ENCODE assay signal across 31 cellular contexts in the genomic region with DNA sequence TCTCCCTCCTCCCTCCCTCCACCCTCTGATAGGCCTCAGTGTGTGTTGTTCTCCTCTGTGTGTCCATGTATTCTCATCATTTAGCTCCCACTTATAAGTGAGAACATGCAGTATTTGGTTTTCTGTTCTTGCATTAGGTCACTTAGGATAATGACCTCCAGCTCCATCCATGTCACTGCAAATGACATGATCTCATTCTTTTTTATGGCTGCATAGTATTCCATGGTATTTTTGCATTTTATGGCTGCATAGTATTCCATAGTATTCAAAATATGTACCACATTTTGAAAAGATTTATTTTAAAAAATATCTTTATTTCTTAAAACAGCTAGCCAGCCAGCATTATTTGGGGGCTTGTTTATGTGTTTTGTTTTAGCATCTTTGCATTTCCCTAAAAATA.
"Had no signal": no experiment of that assay in that cellular context is flagged by ENCODE, and none has a peak within 500 bp of the region (broad histone marks: within the 10 kb centered on the region; RNA-seq: fewer than 3 reads in every experiment).

No MANE protein-coding gene starts in this region.

- H3K9ac ChIP-seq: neural progenitor cell, parathyroid adenoma had no signal

- H3K27ac Mint-ChIP-seq: natural killer cell, nephron, nephron progenitor cell, neural progenitor cell, progenitor cell of endocrine pancreas had no signal

- H3K27me3 ChIP-seq: neural progenitor cell, ovary, pancreas, right atrium auricular region, right lobe of liver, sigmoid colon, spleen had no signal

- H3K9me3 ChIP-seq: ovary, pancreas, prostate gland, psoas muscle, right lobe of liver, sigmoid colon had no signal

- H3K4me3 ChIP-seq: neural progenitor cell, ovary, pancreas, prostate gland, psoas muscle, right atrium auricular region, right lobe of liver, sigmoid colon, skin epidermis, smooth muscle cell had no signal

- ATAC-seq: naive thymus-derived CD4-positive, alpha-beta T cell; natural killer cell; natural killer cell treated with Interleukin-12 subunit alpha and Interleukin-12 subunit beta and Interleukin-15 and Interleukin-18, amount 100 ng/mL, for 72 hours; pancreas; psoas muscle; right cardiac atrium; right lobe of liver; sciatic nerve had no signal

- H3K36me3 Mint-ChIP-seq: naive thymus-derived CD8-positive, alpha-beta T cell; natural killer cell; neural progenitor cell had no signal

- H3K4me3 Mint-ChIP-seq: naive thymus-derived CD4-positive, alpha-beta T cell; natural killer cell; natural killer cell treated with Interleukin-12 subunit alpha and Interleukin-12 subunit beta and Interleukin-15 and Interleukin-18, amount 100 ng/mL, for 72 hours; nephron; nephron progenitor cell; neural crest cell; neural progenitor cell had no signal

- H3K79me2 ChIP-seq: parathyroid adenoma had no signal

- H3K9me3 Mint-ChIP-seq: naive thymus-derived CD8-positive, alpha-beta T cell; natural killer cell; natural killer cell treated with Interleukin-12 subunit alpha and Interleukin-12 subunit beta and Interleukin-15 and Interleukin-18, amount 100 ng/mL, for 72 hours had no signal

- H3K27ac ChIP-seq: neural progenitor cell, ovary, pancreas, parathyroid adenoma, prostate gland, psoas muscle, right atrium auricular region, right lobe of liver, sigmoid colon, skin epidermis had no signal

- H3K36me3 ChIP-seq: neural progenitor cell, ovary, pancreas, prostate gland, right atrium auricular region, right lobe of liver, sigmoid colon, spleen had no signal

- FAIRE-seq: pancreas, small intestine had no signal

- H3K4me1 ChIP-seq: neural progenitor cell, pancreas, parathyroid adenoma, prostate gland, psoas muscle, right atrium auricular region, sigmoid colon had no signal

- H2AFZ ChIP-seq: neural progenitor cell, parathyroid adenoma had no signal

- H3K4me2 ChIP-seq: neural progenitor cell, smooth muscle cell had no signal

- DNase-seq: naive thymus-derived CD4-positive, alpha-beta T cell; natural killer cell; nephron progenitor cell; nucleus accumbens; occipital lobe; ovary; pancreas; posterior cingulate gyrus; psoas muscle; retina; right cardiac atrium; right lobe of liver; sigmoid colon; spleen; stimulated activated CD4-positive, alpha-beta T cell treated with anti-CD3 and anti-CD28 coated beads, Interleukin-12 subunit alpha, Interleukin-12 subunit beta, amount 100 ng/mL, for 4 hours; stimulated activated CD4-positive, alpha-beta T cell treated with anti-CD3 and anti-CD28 coated beads, Interleukin-15, amount 100 ng/mL, for 24 hours; stimulated activated CD4-positive, alpha-beta T cell treated with anti-CD3 and anti-CD28 coated beads, Interleukin-1b, Interleukin-23, amount 100 ng/mL, for 48 hours; stimulated activated CD4-positive, alpha-beta T cell treated with anti-CD3 and anti-CD28 coated beads, Interleukin-2, amount 100 ng/mL, for 24 hours had no signal
